ENCODE assay signal across 14 cellular contexts in genomic region chr1:226685196-226685820, GRCh38. TPM values are rescaled to one million over a fixed set of nuclear protein-coding genes. Genes with fewer than 3 reads are reported as not detected.
A peak's percentile ranks its signal among the peaks of the same experiment; 100 is the strongest.
DNase-seq lines count a peak whose midpoint lies in the region; TF ChIP-seq lines count a peak whose summit lies in the region.
"Had no signal": no experiment of that assay in that cellular context is flagged by ENCODE, and none has a peak within 500 bp of the region (broad histone marks: within the 10 kb centered on the region; RNA-seq: fewer than 3 reads in every experiment).

No MANE protein-coding gene starts in this region.

- H3K27me3 ChIP-seq in stomach smooth muscle (ENCODE audit: control insufficient read depth in 1 of 2, insufficient read depth in 2 of 2, low read length in 2 of 2): no peaks in the 10 kb centered on the region

- H3K27ac ChIP-seq in stomach smooth muscle (ENCODE audit: low read length): peak overlapping the region; percentile 94

- peak; percentile 34 for DNase-seq in activated T-cell treated with anti-CD3 and anti-CD28 coated beads, Interleukin-2, amount 50 U/mL, for 24 hours
- no peak for DNase-seq in activated T-cell treated with anti-CD3 and anti-CD28 coated beads, Interleukin-2, amount 50 U/mL, for 48 hours
- DNase-seq in activated T-helper 2 cell treated with anti-CD3 and anti-CD28 coated beads, Interferon-gamma antibody, Interleukin-2, Interleukin-4, amounts not matched to agents 10 μg/mL and 5 μg/mL and 100 μg/mL, durations not matched to agents 14 hours and 24 hours and 36 hours (ENCODE audit: low spot score): no peak
- peak; percentile 26 for DNase-seq in left kidney (ENCODE audit: low read depth, low spot score)
- no peak for DNase-seq in NCI-H1092 (lab: John Stamatoyannopoulos, UW)
- no peak for DNase-seq in GM10266 (ENCODE audit: extremely low spot score)
- no peak for DNase-seq in LoVo (ENCODE audit: low spot score)
- DNase-seq: activated CD4-positive, alpha-beta T cell treated with anti-CD3 and anti-CD28 coated beads for 48 hours; erythroblast; head of caudate nucleus; kidney glomerular epithelial cell; NCI-H774; RPMI8226 had no signal

- no peaks in the 10 kb centered on the region for H3K9me3 ChIP-seq in stomach smooth muscle (ENCODE audit: control insufficient read depth in 2 of 2, low read length in 2 of 2)

- intact Hi-C loops in activated T-helper 2 cell treated with anti-CD3 and anti-CD28 coated beads, Interferon-gamma antibody, Interleukin-2, Interleukin-4, amounts not matched to agents 10 μg/mL and 5 μg/mL and 100 μg/mL, durations not matched to agents 14 hours and 24 hours and 36 hours (cut with micrococcal nuclease): no loop called here

- no peak overlapping the region for H3K4me3 ChIP-seq in stomach smooth muscle (ENCODE audit: low read length in 2 of 2)

- H3K9ac ChIP-seq in stomach smooth muscle (ENCODE audit: low read length in 2 of 2): no peak overlapping the region

- peak overlapping the region; percentile 97 for H3K27ac Mint-ChIP-seq in activated T-cell treated with anti-CD3 and anti-CD28 coated beads, Interleukin-2, amount 50 U/mL, for 24 hours
- peak overlapping the region; percentile 68 for H3K27ac Mint-ChIP-seq in activated T-helper 2 cell treated with anti-CD3 and anti-CD28 coated beads, Interferon-gamma antibody, Interleukin-2, Interleukin-4, amounts not matched to agents 10 μg/mL and 5 μg/mL and 100 μg/mL, durations not matched to agents 14 hours and 24 hours and 36 hours

- no peaks in the 10 kb centered on the region for H3K9me3 Mint-ChIP-seq in activated T-cell treated with anti-CD3 and anti-CD28 coated beads, Interleukin-2, amount 50 U/mL, for 24 hours
- no peaks in the 10 kb centered on the region for H3K9me3 Mint-ChIP-seq in activated T-helper 2 cell treated with anti-CD3 and anti-CD28 coated beads, Interferon-gamma antibody, Interleukin-2, Interleukin-4, amounts not matched to agents 10 μg/mL and 5 μg/mL and 100 μg/mL, durations not matched to agents 14 hours and 24 hours and 36 hours

- no peaks in the 10 kb centered on the region for H3K27me3 Mint-ChIP-seq in activated T-cell treated with anti-CD3 and anti-CD28 coated beads, Interleukin-2, amount 50 U/mL, for 24 hours
- no peaks in the 10 kb centered on the region for H3K27me3 Mint-ChIP-seq in activated T-helper 2 cell treated with anti-CD3 and anti-CD28 coated beads, Interferon-gamma antibody, Interleukin-2, Interleukin-4, amounts not matched to agents 10 μg/mL and 5 μg/mL and 100 μg/mL, durations not matched to agents 14 hours and 24 hours and 36 hours (ENCODE audit: low read depth)

- no peak for TF ChIP-seq CTCF in GM10266 (IDR thresholded peaks at IDR 0.05; ENCODE audit: control insufficient read depth, insufficient read depth, low read depth, missing control alignments)

- peaks cover 99% of the 10 kb centered on the region for H3K4me1 Mint-ChIP-seq in activated T-cell treated with anti-CD3 and anti-CD28 coated beads, Interleukin-2, amount 50 U/mL, for 24 hours (ENCODE audit: low read depth)
- H3K4me1 Mint-ChIP-seq in activated T-helper 2 cell treated with anti-CD3 and anti-CD28 coated beads, Interferon-gamma antibody, Interleukin-2, Interleukin-4, amounts not matched to agents 10 μg/mL and 5 μg/mL and 100 μg/mL, durations not matched to agents 14 hours and 24 hours and 36 hours (ENCODE audit: low read depth): peaks cover 81% of the 10 kb centered on the region

- H3K36me3 Mint-ChIP-seq in activated T-cell treated with anti-CD3 and anti-CD28 coated beads, Interleukin-2, amount 50 U/mL, for 24 hours (ENCODE audit: low read depth): peaks cover 60% of the 10 kb centered on the region
- H3K36me3 Mint-ChIP-seq in activated T-helper 2 cell treated with anti-CD3 and anti-CD28 coated beads, Interferon-gamma antibody, Interleukin-2, Interleukin-4, amounts not matched to agents 10 μg/mL and 5 μg/mL and 100 μg/mL, durations not matched to agents 14 hours and 24 hours and 36 hours (ENCODE audit: low read depth): peaks cover 51% of the 10 kb centered on the region

- H3K4me3 Mint-ChIP-seq in activated T-cell treated with anti-CD3 and anti-CD28 coated beads, Interleukin-2, amount 50 U/mL, for 24 hours: peak overlapping the region; percentile 11
- no peak overlapping the region for H3K4me3 Mint-ChIP-seq in activated T-helper 2 cell treated with anti-CD3 and anti-CD28 coated beads, Interferon-gamma antibody, Interleukin-2, Interleukin-4, amounts not matched to agents 10 μg/mL and 5 μg/mL and 100 μg/mL, durations not matched to agents 14 hours and 24 hours and 36 hours (ENCODE audit: low read depth)

- peaks cover 4% of the 10 kb centered on the region in 2 donors for H3K36me3 ChIP-seq in stomach smooth muscle (ENCODE audit: control insufficient read depth in 2 of 2, insufficient read depth in 2 of 2, low read length in 2 of 2)

- H3K4me1 ChIP-seq in stomach smooth muscle (ENCODE audit: control insufficient read depth, insufficient read depth, low read length): peaks cover 97% of the 10 kb centered on the region

RNA-seq across cellular contexts. Expression of gene ITPKB, which starts 53.8 kb away (rescaled TPM):
- 27.6 and 30.0 TPM in 2 replicates for total RNA-seq in activated T-helper 2 cell treated with anti-CD3 and anti-CD28 coated beads, Interferon-gamma antibody, Interleukin-2, Interleukin-4, amounts not matched to agents 10 μg/mL and 5 μg/mL and 100 μg/mL, durations not matched to agents 14 hours and 24 hours and 36 hours

Comparison
In these comparisons a context has a peak if more than half of its experiments do, and no peak if none do; other contexts are left out.
1. DNase-seq: peak in activated T-cell treated with anti-CD3 and anti-CD28 coated beads, Interleukin-2, amount 50 U/mL, for 24 hours (single experiment) and left kidney (single experiment); none in activated T-cell treated with anti-CD3 and anti-CD28 coated beads, Interleukin-2, amount 50 U/mL, for 48 hours (0 of 2), activated T-helper 2 cell treated with anti-CD3 and anti-CD28 coated beads, Interferon-gamma antibody, Interleukin-2, Interleukin-4, amounts not matched to agents 10 μg/mL and 5 μg/mL and 100 μg/mL, durations not matched to agents 14 hours and 24 hours and 36 hours (single experiment), NCI-H1092 (single experiment), GM10266 (single experiment) and LoVo (single experiment).